18 cellular contexts compared by ENCODE assay signal in the genomic region with DNA sequence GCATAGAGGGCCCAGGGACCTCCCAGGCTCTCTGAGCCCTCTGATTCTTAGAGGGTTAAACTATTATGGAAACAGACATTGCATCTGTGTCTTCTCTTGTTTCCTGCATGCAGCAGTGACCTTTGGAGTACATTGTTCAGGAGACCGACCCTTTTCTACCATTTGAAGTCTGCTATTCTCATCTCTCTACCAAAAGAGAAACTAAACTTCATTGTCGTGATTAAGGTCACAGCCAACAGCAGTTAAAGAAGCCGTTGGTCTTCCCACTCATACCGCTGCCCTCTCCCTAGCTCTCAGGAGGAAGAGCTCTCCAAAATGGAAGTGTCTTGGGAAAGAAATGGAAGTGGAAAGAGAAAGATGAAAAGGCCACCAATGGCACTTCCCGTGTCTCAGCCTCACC.
DNase-seq lines count a peak whose midpoint lies in the region; ATAC-seq, FAIRE-seq and TF ChIP-seq lines count a peak whose summit lies in the region.
"Had no signal": no experiment of that assay in that cellular context is flagged by ENCODE, and none has a peak within 500 bp of the region (broad histone marks: within the 10 kb centered on the region; RNA-seq: fewer than 3 reads in every experiment).

No MANE protein-coding gene starts in this region.

- peak overlapping the region in 9 of 10 donors; percentile 33 to 82 (median 68) for H3K27ac ChIP-seq in heart right ventricle
- no peak overlapping the region for H3K27ac ChIP-seq in K562 (ENCODE audit: extremely low read depth, low read depth, low read length)
- H3K27ac ChIP-seq in naive thymus-derived CD4-positive, alpha-beta T cell (ENCODE audit: low read depth, low read length), result no peak overlapping the region
- peak overlapping the region; percentile 64 to 87 (median 78) for H3K27ac ChIP-seq in upper lobe of left lung
- H3K27ac ChIP-seq: PC-9 had no signal

- no peaks in the 10 kb centered on the region for H3K79me2 ChIP-seq in K562 (ENCODE audit: control insufficient read depth, insufficient read depth, low read length)

- peak overlapping the region in 6 of 9 donors; percentile 13 to 76 (median 26) for H3K27ac Mint-ChIP-seq in naive thymus-derived CD4-positive, alpha-beta T cell

- TF ChIP-seq EP300 in K562 (IDR thresholded peaks at IDR 0.05; ENCODE audit: low read length) (no peak), upper lobe of left lung (IDR thresholded peaks at IDR 0.05) (no peak)

- WGBS in heart right ventricle, 2 donors, result 28 to 30% methylated on average over 5 of the region's 5 CpGs
- WGBS in K562 (ENCODE audit: insufficient coverage, low coverage, missing lambda C conversion rate), result 4% methylated on average over 5 of the region's 5 CpGs
- 38 to 56% methylated on average over 5 of the region's 5 CpGs for WGBS in upper lobe of left lung, 2 donors

- H3K4me3 ChIP-seq in heart right ventricle (peak overlapping the region in 2 of 10 donors; percentile 4 to 11), K562 (no peak overlapping the region), upper lobe of left lung (no peak overlapping the region)
- no peak overlapping the region for H3K4me3 ChIP-seq in naive thymus-derived CD4-positive, alpha-beta T cell (ENCODE audit: low read length)
- H3K4me3 ChIP-seq: PC-9 had no signal

- no peak for TF ChIP-seq CTCF in heart right ventricle (IDR thresholded peaks at IDR 0.05)
- no peak for TF ChIP-seq CTCF in K562 (IDR thresholded peaks at IDR 0.05 in 2 of 3, conservative IDR thresholded peaks at IDR 0.05 in 1 of 3; ENCODE audit: insufficient read depth in 2 of 3, low read depth in 1 of 3, low read length in 3 of 3)
- no peak for TF ChIP-seq CTCF in upper lobe of left lung (IDR thresholded peaks at IDR 0.05)

- FAIRE-seq in K562 (lab: Jason Lieb, UNC), result no peak
- FAIRE-seq: frontal cortex, G401.6 had no signal

- CTCF ChIA-PET in K562 (lab: Yijun Ruan, JAX; ENCODE audit: low intra/inter-chr PET ratio), result no interaction called here
- CTCF ChIA-PET in naive thymus-derived CD4-positive, alpha-beta T cell (lab: Charles Lee), result interaction anchor here (1.0 to 1.5 kb wide), 3 partner anchors 19 to 240 kb away, joined by 3 to 4 read pairs (median 3); no protein-coding TSS in a partner anchor

- H3K4me2 ChIP-seq in K562 (ENCODE audit: insufficient read depth, low read length), result no peak overlapping the region
- H3K4me2 ChIP-seq: PC-9 had no signal

- H3K4me1 Mint-ChIP-seq in naive thymus-derived CD4-positive, alpha-beta T cell, result peaks cover 29 to 70% (median 48%) of the 10 kb centered on the region in 7 donors

- POLR2A ChIA-PET in K562 (lab: Yijun Ruan, JAX), result interaction anchor here (0.8 kb wide), 1 partner anchor 197 kb away, joined by 3 read pairs; no protein-coding TSS in a partner anchor
- POLR2A ChIA-PET in naive thymus-derived CD4-positive, alpha-beta T cell (lab: Charles Lee), result no interaction called here

- no peaks in the 10 kb centered on the region for H3K27me3 ChIP-seq in heart right ventricle
- H3K27me3 ChIP-seq in K562 (ENCODE audit: control insufficient read depth in 2 of 2, insufficient read depth in 2 of 2, low read length in 2 of 2), result peaks cover 32 to 65% of the 10 kb centered on the region in 2 experiments
- no peaks in the 10 kb centered on the region for H3K27me3 ChIP-seq in naive thymus-derived CD4-positive, alpha-beta T cell (ENCODE audit: control insufficient read depth in 2 of 2, insufficient read depth in 2 of 2, low read length in 2 of 2)
- no peaks in the 10 kb centered on the region for H3K27me3 ChIP-seq in upper lobe of left lung

- TF ChIP-seq POLR2A in K562 (conservative IDR thresholded peaks at IDR 0.05) (no peak), upper lobe of left lung (IDR thresholded peaks at IDR 0.05) (no peak)

- in situ Hi-C loops in K562 (cut with MboI), result no loop called here

- peaks cover 61 to 100% (median 98%) of the 10 kb centered on the region in 9 donors for H3K4me1 ChIP-seq in heart right ventricle
- peaks cover 0 to 11% of the 10 kb centered on the region in 2 experiments; a peak in 2 of 5 replicates for H3K4me1 ChIP-seq in K562 (replicated peaks in 1 of 2; ENCODE audit: control insufficient read depth in 2 of 2, insufficient read depth in 2 of 2, low read length in 2 of 2)
- peaks cover 5 to 13% of the 10 kb centered on the region in 2 donors for H3K4me1 ChIP-seq in naive thymus-derived CD4-positive, alpha-beta T cell (ENCODE audit: control insufficient read depth in 2 of 2, insufficient read depth in 2 of 2, low read length in 2 of 2)
- peaks cover 98 to 100% (median 99%) of the 10 kb centered on the region in 4 donors for H3K4me1 ChIP-seq in upper lobe of left lung

- peaks cover 0 to 17% (median 0%) of the 10 kb centered on the region in 5 donors for H3K27me3 Mint-ChIP-seq in naive thymus-derived CD4-positive, alpha-beta T cell

- H3K9me3 ChIP-seq in heart right ventricle (no peaks in the 10 kb centered on the region), K562 (replicated peaks; ENCODE audit: control insufficient read depth, insufficient read depth, low read depth, low read length) (no peaks in the 10 kb centered on the region), upper lobe of left lung (no peaks in the 10 kb centered on the region)
- H3K9me3 ChIP-seq in naive thymus-derived CD4-positive, alpha-beta T cell (ENCODE audit: control insufficient read depth in 2 of 3, low read length in 3 of 3), result no peaks in the 10 kb centered on the region

- peaks cover 0 to 2% (median 0%) of the 10 kb centered on the region in 11 donors for H3K9me3 Mint-ChIP-seq in naive thymus-derived CD4-positive, alpha-beta T cell

- H3K36me3 ChIP-seq in heart right ventricle, result peaks cover 0 to 5% (median 0%) of the 10 kb centered on the region in 9 donors
- H3K36me3 ChIP-seq in K562 (ENCODE audit: control insufficient read depth, insufficient read depth, low read length), result no peaks in the 10 kb centered on the region
- no peaks in the 10 kb centered on the region for H3K36me3 ChIP-seq in naive thymus-derived CD4-positive, alpha-beta T cell (ENCODE audit: control insufficient read depth in 2 of 3, insufficient read depth in 3 of 3, low read length in 3 of 3)
- H3K36me3 ChIP-seq in upper lobe of left lung, result peaks cover 6 to 46% (median 11%) of the 10 kb centered on the region in 4 donors

- DNase-seq in heart right ventricle (no peak), left cardiac atrium (no peak), K562 (ENCODE audit: extremely low read depth in 1 of 4, low spot score in 3 of 4) (no peak), upper lobe of left lung (no peak), OCI-M2 (lab: John Stamatoyannopoulos, UW; ENCODE audit: unreplicated experiment) (no peak)
- DNase-seq in naive thymus-derived CD4-positive, alpha-beta T cell, result no peak
- DNase-seq: activated CD4-positive, alpha-beta T cell treated with anti-CD3 and anti-CD28 coated beads, Interleukin-2, amount 50 U/mL, for 1 hour; amniotic stem cell; effector CD4-positive, alpha-beta T cell; islet precursor cell; MV-4-11; PC-9; T-helper 1 cell had no signal

- H4K20me1 ChIP-seq in K562 (replicated peaks; ENCODE audit: control insufficient read depth, insufficient read depth, low read length), result no peaks in the 10 kb centered on the region

- H3K9me1 ChIP-seq in K562 (ENCODE audit: control insufficient read depth, insufficient read depth, low read length), result no peaks in the 10 kb centered on the region

- peak overlapping the region; percentile 17; the same call in 1 of the 2 replicates for H2AFZ ChIP-seq in K562 (ENCODE audit: low read depth, low read length)
- H2AFZ ChIP-seq: PC-9 had no signal

- intact Hi-C loops in heart right ventricle (cut with DNase I) (loop anchor here in 1 of 10 donors (10.0 kb wide), 1 partner anchor 72 kb away; no protein-coding TSS in a partner anchor), left cardiac atrium (cut with DNase I) (no loop called here), K562 (cut with micrococcal nuclease) (no loop called here)
- intact Hi-C loops in naive thymus-derived CD4-positive, alpha-beta T cell (cut with micrococcal nuclease), result no loop called here

- BruUV-seq in K562 (replicated peaks; lab: Mats Ljungman, UMichigan), result no TSS peak

- peaks cover 0 to 9% (median 0%) of the 10 kb centered on the region in 5 donors for H3K36me3 Mint-ChIP-seq in naive thymus-derived CD4-positive, alpha-beta T cell

- peak in 4 of 8 donors; percentile 0 to 30 (median 22) for ATAC-seq in heart right ventricle
- ATAC-seq in left cardiac atrium, result no peak
- no peak for ATAC-seq in K562
- ATAC-seq in naive thymus-derived CD4-positive, alpha-beta T cell, result no peak
- no peak for ATAC-seq in upper lobe of left lung (ENCODE audit: low FRiP score in 2 of 2)
- no peak for ATAC-seq in HG03135 (IDR thresholded peaks at IDR 0.05; ENCODE audit: unreplicated experiment)
- ATAC-seq in GM21528 (IDR thresholded peaks at IDR 0.05; ENCODE audit: low FRiP score, unreplicated experiment), result no peak
- ATAC-seq: HCT116 had no signal

- no peak overlapping the region for H3K9ac ChIP-seq in K562 (ENCODE audit: insufficient read depth in 1 of 2, low read depth in 2 of 2, low read length in 2 of 2)

- no peak for TF ChIP-seq RAD21 in K562 (CRISPR knock-in tag; conservative IDR thresholded peaks at IDR 0.05 in 1 of 2, IDR thresholded peaks at IDR 0.05 in 1 of 2)

- peak overlapping the region in 8 of 10 donors; percentile 5 to 74 (median 60) for H3K4me3 Mint-ChIP-seq in naive thymus-derived CD4-positive, alpha-beta T cell

TF ChIP-seq in K562, 482 proteins besides CTCF, POLR2A, EP300 and RAD21:
- TF ChIP-seq TBP (optimal IDR thresholded peaks at IDR 0.05; ENCODE audit: low read depth, low read length) (no peak), FOXP1 (CRISPR knock-in tag; IDR thresholded peaks at IDR 0.05) (no peak), MCM7 (IDR thresholded peaks at IDR 0.05) (no peak), MED1 (CRISPR knock-in tag; IDR thresholded peaks at IDR 0.05; ENCODE audit: borderline replicate concordance) (no peak), SMARCB1 (IDR thresholded peaks at IDR 0.05; ENCODE audit: insufficient read length, low read depth) (no peak)
- TF ChIP-seq, protein P1, sequence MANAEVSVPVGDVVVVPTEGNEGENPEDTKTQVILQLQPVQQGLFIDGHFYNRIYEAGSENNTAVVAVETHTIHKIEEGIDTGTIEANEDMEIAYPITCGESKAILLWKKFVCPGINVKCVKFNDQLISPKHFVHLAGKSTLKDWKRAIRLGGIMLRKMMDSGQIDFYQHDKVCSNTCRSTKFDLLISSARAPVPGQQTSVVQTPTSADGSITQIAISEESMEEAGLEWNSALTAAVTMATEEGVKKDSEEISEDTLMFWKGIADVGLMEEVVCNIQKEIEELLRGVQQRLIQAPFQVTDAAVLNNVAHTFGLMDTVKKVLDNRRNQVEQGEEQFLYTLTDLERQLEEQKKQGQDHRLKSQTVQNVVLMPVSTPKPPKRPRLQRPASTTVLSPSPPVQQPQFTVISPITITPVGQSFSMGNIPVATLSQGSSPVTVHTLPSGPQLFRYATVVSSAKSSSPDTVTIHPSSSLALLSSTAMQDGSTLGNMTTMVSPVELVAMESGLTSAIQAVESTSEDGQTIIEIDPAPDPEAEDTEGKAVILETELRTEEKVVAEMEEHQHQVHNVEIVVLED (CRISPR knock-in tag; IDR thresholded peaks at IDR 0.05), result no peak

Comparison
In these comparisons a context has a peak if more than half of its experiments do, and no peak if none do; other contexts are left out.
1. H3K27ac ChIP-seq: peak in heart right ventricle (9 of 10) and upper lobe of left lung (4 of 4); none in K562 (single experiment) and naive thymus-derived CD4-positive, alpha-beta T cell (single experiment).